Comparison of ENCODE assay signal across 1 cellular context in the genomic region with DNA sequence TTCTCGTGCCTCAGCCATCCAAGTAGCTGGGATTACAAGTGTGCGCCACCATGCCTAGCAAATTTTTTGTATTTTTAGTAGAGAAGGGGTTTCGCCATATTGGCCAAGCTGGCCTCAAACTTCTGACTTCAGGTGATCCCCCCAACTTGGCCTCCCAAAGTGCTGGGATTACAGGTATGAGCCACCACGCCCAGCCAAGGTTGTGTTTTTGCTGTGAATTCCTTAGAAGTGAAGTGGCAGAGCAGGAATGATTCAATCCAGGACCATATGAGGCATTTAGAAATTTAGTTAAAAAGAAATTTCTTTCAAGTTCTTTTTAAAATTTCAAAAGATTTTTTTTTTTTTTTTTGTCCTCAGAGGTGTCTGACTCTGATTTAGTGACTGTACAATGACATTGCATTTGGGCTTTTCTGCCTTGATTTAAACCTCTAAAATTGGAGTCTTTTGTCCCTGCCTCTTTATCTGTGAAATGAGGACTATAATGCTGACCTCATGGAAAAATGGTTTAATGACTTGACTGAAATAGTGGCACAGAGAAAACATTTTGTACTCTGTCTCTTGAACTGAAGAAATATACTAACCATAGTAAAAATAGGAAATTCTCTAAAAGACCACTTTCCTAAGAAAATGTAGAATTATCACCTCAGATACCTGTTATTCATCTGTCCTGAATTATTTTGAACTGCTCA.
TF ChIP-seq lines count a peak whose summit lies in the region.

No MANE protein-coding gene starts in this region.

TF ChIP-seq in IMR-90, 13 proteins besides CTCF, POLR2A, EP300 and RAD21:
- TF ChIP-seq MAZ (IDR thresholded peaks at IDR 0.05; ENCODE audit: borderline replicate concordance, low read depth, low read length): no peak
- TF ChIP-seq MAFK (IDR thresholded peaks at IDR 0.05; ENCODE audit: low read depth, low read length): peak; percentile 85
- TF ChIP-seq, protein P1, sequence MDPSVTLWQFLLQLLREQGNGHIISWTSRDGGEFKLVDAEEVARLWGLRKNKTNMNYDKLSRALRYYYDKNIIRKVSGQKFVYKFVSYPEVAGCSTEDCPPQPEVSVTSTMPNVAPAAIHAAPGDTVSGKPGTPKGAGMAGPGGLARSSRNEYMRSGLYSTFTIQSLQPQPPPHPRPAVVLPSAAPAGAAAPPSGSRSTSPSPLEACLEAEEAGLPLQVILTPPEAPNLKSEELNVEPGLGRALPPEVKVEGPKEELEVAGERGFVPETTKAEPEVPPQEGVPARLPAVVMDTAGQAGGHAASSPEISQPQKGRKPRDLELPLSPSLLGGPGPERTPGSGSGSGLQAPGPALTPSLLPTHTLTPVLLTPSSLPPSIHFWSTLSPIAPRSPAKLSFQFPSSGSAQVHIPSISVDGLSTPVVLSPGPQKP (IDR thresholded peaks at IDR 0.05; ENCODE audit: borderline replicate concordance, low read depth, low read length): no peak
- no peak for TF ChIP-seq SMC3 (IDR thresholded peaks at IDR 0.05; ENCODE audit: low read depth, low read length)
- TF ChIP-seq MXI1 (IDR thresholded peaks at IDR 0.05; ENCODE audit: borderline replicate concordance, low read depth, low read length): no peak
